15 cellular contexts compared by ENCODE assay signal in genomic region chr20:62511300-62511914, GRCh38. TPM values are rescaled to one million over a fixed set of nuclear protein-coding genes. Genes with fewer than 3 reads are reported as not detected.
"Had no signal": no experiment of that assay in that cellular context is flagged by ENCODE, and none has a peak within 500 bp of the region (broad histone marks: within the 10 kb centered on the region; RNA-seq: fewer than 3 reads in every experiment).

No MANE protein-coding gene starts in this region.

- DNase-seq: activated CD4-positive, alpha-beta T cell treated with anti-CD3 and anti-CD28 coated beads, Interleukin-2, amount 50 U/mL, for 1 hour; activated naive CD4-positive, alpha-beta T cell treated with anti-CD3 and anti-CD28 coated beads, Interleukin-2, amount 10 ng/mL, durations not matched to agents 7 days and 5 days; activated T-cell treated with anti-CD3 and anti-CD28 coated beads for 4 hours; body of pancreas; effector memory CD8-positive, alpha-beta T cell; ovary had no signal

- H3K36me3 Mint-ChIP-seq: activated naive CD4-positive, alpha-beta T cell treated with anti-CD3 and anti-CD28 coated beads, Interleukin-2, amount 10 ng/mL, durations not matched to agents 7 days and 5 days had no signal

- H3K4me3 ChIP-seq: body of pancreas, ovary, smooth muscle cell, tibial nerve had no signal

- H3K4me1 Mint-ChIP-seq: activated T-helper 17 cell treated with anti-CD3 and anti-CD28 coated beads, Interleukin-2, amount 50 U/mL, for 72 hours; neural crest cell had no signal

- H3K4me2 ChIP-seq: smooth muscle cell had no signal

- H3K9me3 ChIP-seq: body of pancreas, ovary, tibial nerve had no signal

- H3K27me3 ChIP-seq: ovary had no signal

- H3K36me3 ChIP-seq: ovary, tibial nerve had no signal

- H3K27ac ChIP-seq: body of pancreas, epithelial cell of prostate, ovary, tibial nerve had no signal

- H3K4me3 Mint-ChIP-seq: activated naive CD4-positive, alpha-beta T cell treated with anti-CD3 and anti-CD28 coated beads, Interleukin-2, amount 10 ng/mL, durations not matched to agents 7 days and 5 days; activated T-helper 17 cell treated with anti-CD3 and anti-CD28 coated beads, Interleukin-2, amount 50 U/mL, for 72 hours; dendritic cell treated with granulocyte-macrophage colony-stimulating factor and Interleukin-4, amounts not matched to agents 40 ng/mL and 50 ng/mL, for 4 days; effector memory CD8-positive, alpha-beta T cell; neural crest cell had no signal

- H3K4me1 ChIP-seq: body of pancreas, tibial nerve had no signal

- H3K27ac Mint-ChIP-seq: activated naive CD4-positive, alpha-beta T cell treated with anti-CD3 and anti-CD28 coated beads, Interleukin-2, amount 10 ng/mL, durations not matched to agents 7 days and 5 days; activated T-helper 17 cell treated with anti-CD3 and anti-CD28 coated beads, Interleukin-2, amount 50 U/mL, for 72 hours; dendritic cell treated with granulocyte-macrophage colony-stimulating factor and Interleukin-4, amounts not matched to agents 40 ng/mL and 50 ng/mL, for 4 days had no signal

- ATAC-seq: activated T-helper 17 cell treated with anti-CD3 and anti-CD28 coated beads, Interleukin-2, amount 50 U/mL, for 72 hours; body of pancreas; effector memory CD8-positive, alpha-beta T cell had no signal

RNA-seq across cellular contexts. Expression of gene GATA5, which starts 35.6 kb away (rescaled TPM):
- total RNA-seq: activated CD8-positive, alpha-beta memory T cell treated with anti-CD3 and anti-CD28 coated beads for 36 hours; activated T-helper 17 cell treated with anti-CD3 and anti-CD28 coated beads, Interleukin-2, amount 50 U/mL, for 72 hours; body of pancreas; neural crest cell; renal cortical epithelial cell; T-helper 2 cell treated with Interferon-gamma antibody and Interleukin-4, amounts not matched to agents 100 ng/mL and 5 ng/mL, for 36 hours had no signal
